Comparison of ENCODE assay signal across 10 cellular contexts in genomic region chr14:72443991-72444431, GRCh38.
DNase-seq lines count a peak whose midpoint lies in the region; ATAC-seq and TF ChIP-seq lines count a peak whose summit lies in the region.
"Had no signal": no experiment of that assay in that cellular context is flagged by ENCODE, and none has a peak within 500 bp of the region (broad histone marks: within the 10 kb centered on the region; RNA-seq: fewer than 3 reads in every experiment).

No MANE protein-coding gene starts in this region.

- TF ChIP-seq CTCF in GM10248 (IDR thresholded peaks at IDR 0.05; ENCODE audit: control extremely low read depth, extremely low read depth, low read depth, missing control alignments): no peak
- no peak for TF ChIP-seq CTCF in osteoblast (IDR thresholded peaks at IDR 0.05; ENCODE audit: extremely low read depth, low read depth, low read length)

- no peaks in the 10 kb centered on the region for H4K20me1 ChIP-seq in osteoblast (ENCODE audit: insufficient read depth, low read length)

- H3K4me1 ChIP-seq in osteoblast (ENCODE audit: insufficient read depth, low read length): no peaks in the 10 kb centered on the region

- no peaks in the 10 kb centered on the region for H3K79me2 ChIP-seq in osteoblast (ENCODE audit: insufficient read depth, low read length)

- H3K9me3 Mint-ChIP-seq in activated T-helper 17 cell treated with anti-CD3 and anti-CD28 coated beads, Interleukin-2, amount 50 U/mL, for 72 hours: no peaks in the 10 kb centered on the region

- H3K36me3 ChIP-seq in osteoblast (ENCODE audit: insufficient read depth, low read length): no peaks in the 10 kb centered on the region

- H3K27me3 Mint-ChIP-seq in activated T-helper 17 cell treated with anti-CD3 and anti-CD28 coated beads, Interleukin-2, amount 50 U/mL, for 72 hours: peaks cover under 1% of the 10 kb centered on the region

- H3K4me2 ChIP-seq in osteoblast (ENCODE audit: insufficient read depth, low read length): no peak overlapping the region

- H3K9me3 ChIP-seq in osteoblast (ENCODE audit: low read depth, low read length): no peaks in the 10 kb centered on the region

- H3K4me3 ChIP-seq in osteoblast (ENCODE audit: insufficient read depth, low read length): no peak overlapping the region

- intact Hi-C loops in left colon (cut with DNase I, micrococcal nuclease): no loop called here

- no peak overlapping the region for H3K27ac ChIP-seq in osteoblast (ENCODE audit: low read depth, low read length)

- ATAC-seq in activated T-helper 17 cell treated with anti-CD3 and anti-CD28 coated beads, Interleukin-2, amount 50 U/mL, for 72 hours (replicated peaks): peak; percentile 77
- no peak for ATAC-seq in left colon

- DNase-seq in GM10248 (ENCODE audit: extremely low spot score) (peak; percentile 45), NOMO-1 treated with dmso at 0.1 percent for 144 hours (lab: John Stamatoyannopoulos, UW; ENCODE audit: unreplicated experiment) (peak; percentile 56), left colon (no peak), osteoblast (ENCODE audit: insufficient read length, low spot score, missing footprints) (no peak), NCI-H146 (lab: John Stamatoyannopoulos, UW) (no peak)
- DNase-seq in stimulated activated CD4-positive, alpha-beta T cell treated with anti-CD3 and anti-CD28 coated beads, Interleukin-1b, Interleukin-23, amount 100 ng/mL, for 48 hours: peak; percentile 28
- DNase-seq in effector CD4-positive, alpha-beta T cell: no peak
- DNase-seq: DMS79, foreskin fibroblast had no signal

- H3K27me3 ChIP-seq in osteoblast (ENCODE audit: insufficient read depth, low read length): peaks cover 13% of the 10 kb centered on the region

- CTCF ChIA-PET in GM10248 (lab: Yijun Ruan, JAX): interaction anchor here (1.0 to 2.0 kb wide), 3 partner anchors 10 to 70 kb away, joined by 3 to 7 read pairs (median 3); no protein-coding TSS in a partner anchor

- POLR2A ChIA-PET in GM10248 (lab: Yijun Ruan, JAX): no interaction called here

- peaks cover 45% of the 10 kb centered on the region for H3K4me1 Mint-ChIP-seq in activated T-helper 17 cell treated with anti-CD3 and anti-CD28 coated beads, Interleukin-2, amount 50 U/mL, for 72 hours

- peak overlapping the region; percentile 65 for H3K4me3 Mint-ChIP-seq in activated T-helper 17 cell treated with anti-CD3 and anti-CD28 coated beads, Interleukin-2, amount 50 U/mL, for 72 hours

- H3K36me3 Mint-ChIP-seq in activated T-helper 17 cell treated with anti-CD3 and anti-CD28 coated beads, Interleukin-2, amount 50 U/mL, for 72 hours (ENCODE audit: low read depth): no peaks in the 10 kb centered on the region

- H2AFZ ChIP-seq in osteoblast (ENCODE audit: low read length): no peak overlapping the region

- peak overlapping the region; percentile 49 for H3K27ac Mint-ChIP-seq in activated T-helper 17 cell treated with anti-CD3 and anti-CD28 coated beads, Interleukin-2, amount 50 U/mL, for 72 hours

Comparison
In these comparisons a context has a peak if more than half of its experiments do, and no peak if none do; other contexts are left out.
1. DNase-seq: peak in GM10248 (single experiment), NOMO-1 treated with dmso at 0.1 percent for 144 hours (single experiment) and stimulated activated CD4-positive, alpha-beta T cell treated with anti-CD3 and anti-CD28 coated beads, Interleukin-1b, Interleukin-23, amount 100 ng/mL, for 48 hours (single experiment); none in effector CD4-positive, alpha-beta T cell (single experiment), left colon (0 of 2), osteoblast (single experiment) and NCI-H146 (single experiment).